Comparison of ENCODE assay signal across 11 cellular contexts in the genomic region with DNA sequence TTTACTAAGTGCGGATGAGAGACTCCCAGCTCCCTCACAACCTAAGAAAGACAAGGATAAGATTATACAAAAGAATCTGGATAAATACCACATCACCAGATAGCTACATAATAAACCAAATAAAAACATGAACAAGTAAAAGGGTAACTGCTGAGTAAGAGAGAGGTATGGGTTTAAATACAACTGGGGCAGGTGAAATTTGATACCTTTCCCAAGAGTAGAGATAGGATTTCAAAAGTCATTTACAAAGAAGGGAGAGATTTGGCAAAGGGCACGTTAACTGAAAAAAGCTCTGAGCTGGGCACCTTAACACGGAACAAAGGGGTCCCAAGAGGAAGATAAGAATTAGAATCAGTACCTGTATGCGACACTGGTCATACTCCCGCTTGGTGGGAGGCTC. TPM values are rescaled to one million over a fixed set of nuclear protein-coding genes. Genes with fewer than 3 reads are reported as not detected.
DNase-seq lines count a peak whose midpoint lies in the region; ATAC-seq, FAIRE-seq and TF ChIP-seq lines count a peak whose summit lies in the region.
"Had no signal": no experiment of that assay in that cellular context is flagged by ENCODE, and none has a peak within 500 bp of the region (broad histone marks: within the 10 kb centered on the region; RNA-seq: fewer than 3 reads in every experiment).

No MANE protein-coding gene starts in this region.

- H3K4me1 Mint-ChIP-seq in activated CD8-positive, alpha-beta memory T cell treated with anti-CD3 and anti-CD28 coated beads, Interleukin-2, amount 10 ng/mL, durations not matched to agents 7 days and 5 days, result peaks cover 50% of the 10 kb centered on the region
- H3K4me1 Mint-ChIP-seq in central memory CD8-positive, alpha-beta T cell, result peaks cover 34% of the 10 kb centered on the region

- H3K36me3 ChIP-seq in psoas muscle (ENCODE audit: insufficient read depth in 1 of 2, low read depth in 1 of 2) (peaks cover 6 to 53% of the 10 kb centered on the region in 2 donors), esophagus squamous epithelium (peaks cover 0 to 54% (median 9%) of the 10 kb centered on the region in 3 donors)
- H3K36me3 ChIP-seq: colonic mucosa had no signal

- intact Hi-C loops in psoas muscle (cut with DNase I) (no loop called here), esophagus squamous epithelium (cut with DNase I) (no loop called here)

- peak overlapping the region; percentile 46 for H3K4me3 Mint-ChIP-seq in activated CD8-positive, alpha-beta memory T cell treated with anti-CD3 and anti-CD28 coated beads, Interleukin-2, amount 10 ng/mL, durations not matched to agents 7 days and 5 days
- H3K4me3 Mint-ChIP-seq in central memory CD8-positive, alpha-beta T cell, result peak overlapping the region; percentile 92

- H3K27me3 Mint-ChIP-seq in activated CD8-positive, alpha-beta memory T cell treated with anti-CD3 and anti-CD28 coated beads, Interleukin-2, amount 10 ng/mL, durations not matched to agents 7 days and 5 days, result no peaks in the 10 kb centered on the region
- H3K27me3 Mint-ChIP-seq in central memory CD8-positive, alpha-beta T cell, result no peaks in the 10 kb centered on the region

- no peak for TF ChIP-seq CTCF in LNCaP clone FGC (IDR thresholded peaks at IDR 0.05; ENCODE audit: control insufficient read depth, extremely low read depth, insufficient read depth)
- no peak for TF ChIP-seq CTCF in psoas muscle (IDR thresholded peaks at IDR 0.05)
- no peak for TF ChIP-seq CTCF in esophagus squamous epithelium (IDR thresholded peaks at IDR 0.05)

- no peaks in the 10 kb centered on the region for H3K27me3 ChIP-seq in psoas muscle (ENCODE audit: insufficient read depth in 3 of 3, low read length in 2 of 3)
- no peaks in the 10 kb centered on the region for H3K27me3 ChIP-seq in esophagus squamous epithelium
- H3K27me3 ChIP-seq: colonic mucosa, gastroesophageal sphincter, sigmoid colon had no signal

- peak overlapping the region; percentile 96; the same call in 1 of the 2 replicates for H3K4me3 ChIP-seq in LNCaP clone FGC (ENCODE audit: low read depth, low read length)
- H3K4me3 ChIP-seq in psoas muscle, result peak overlapping the region; percentile 87
- H3K4me3 ChIP-seq in esophagus squamous epithelium, result no peak overlapping the region

- peak overlapping the region; percentile 90 for H3K27ac Mint-ChIP-seq in activated CD8-positive, alpha-beta memory T cell treated with anti-CD3 and anti-CD28 coated beads, Interleukin-2, amount 10 ng/mL, durations not matched to agents 7 days and 5 days
- H3K27ac Mint-ChIP-seq in central memory CD8-positive, alpha-beta T cell (ENCODE audit: low read depth), result peak overlapping the region; percentile 16

- FAIRE-seq in GM12891 (lab: Jason Lieb, UNC), result no peak

- no peaks in the 10 kb centered on the region for H3K9me3 Mint-ChIP-seq in activated CD8-positive, alpha-beta memory T cell treated with anti-CD3 and anti-CD28 coated beads, Interleukin-2, amount 10 ng/mL, durations not matched to agents 7 days and 5 days (ENCODE audit: low read depth)
- no peaks in the 10 kb centered on the region for H3K9me3 Mint-ChIP-seq in central memory CD8-positive, alpha-beta T cell

- H3K4me1 ChIP-seq in psoas muscle, result peaks cover 45% of the 10 kb centered on the region
- H3K4me1 ChIP-seq in esophagus squamous epithelium, result peaks cover 26 to 82% (median 33%) of the 10 kb centered on the region in 3 donors

- CTCF ChIA-PET in activated CD8-positive, alpha-beta memory T cell treated with anti-CD3 and anti-CD28 coated beads, Interleukin-2, amount 10 ng/mL, durations not matched to agents 7 days and 5 days (lab: Charles Lee), result interaction anchor here (1.0 to 2.1 kb wide), 5 partner anchors 12 to 204 kb away, joined by 3 to 7 read pairs (median 4); partner anchors contain the start of genes C11orf98, CSKMT, EML3 and ROM1

- H3K27ac ChIP-seq in psoas muscle (peak overlapping the region; percentile 91), esophagus squamous epithelium (peak overlapping the region in 1 of 4 donors; percentile 96)
- H3K27ac ChIP-seq: colonic mucosa had no signal

- no peak for DNase-seq in activated CD8-positive, alpha-beta memory T cell treated with anti-CD3 and anti-CD28 coated beads, Interleukin-2, amount 10 ng/mL, durations not matched to agents 7 days and 5 days
- DNase-seq in activated CD8-positive, alpha-beta memory T cell treated with anti-CD3 and anti-CD28 coated beads, Interleukin-2, amount 50 U/mL, for 4 hours, result no peak
- DNase-seq in LNCaP clone FGC (ENCODE audit: low read depth), result no peak
- no peak for DNase-seq in central memory CD8-positive, alpha-beta T cell (ENCODE audit: low spot score in 2 of 2)
- DNase-seq in psoas muscle, result no peak
- no peak for DNase-seq in esophagus squamous epithelium (lab: John Stamatoyannopoulos, UW)
- no peak for DNase-seq in GM12891 (ENCODE audit: insufficient read length, low spot score)
- DNase-seq: colonic mucosa, sigmoid colon had no signal

- peaks cover 25% of the 10 kb centered on the region for H3K36me3 Mint-ChIP-seq in activated CD8-positive, alpha-beta memory T cell treated with anti-CD3 and anti-CD28 coated beads, Interleukin-2, amount 10 ng/mL, durations not matched to agents 7 days and 5 days
- H3K36me3 Mint-ChIP-seq in central memory CD8-positive, alpha-beta T cell (ENCODE audit: insufficient read depth), result peaks cover 31% of the 10 kb centered on the region

- 28 to 46% (median 42%) methylated on average over 5 of the region's 5 CpGs for WGBS in psoas muscle, 3 donors
- WGBS in esophagus squamous epithelium, 2 donors, result 62 to 69% methylated on average over 5 of the region's 5 CpGs

- TF ChIP-seq POLR2A in esophagus squamous epithelium (IDR thresholded peaks at IDR 0.05), result no peak
- no peak for TF ChIP-seq POLR2A in GM12891 (IDR thresholded peaks at IDR 0.05; ENCODE audit: low read depth, low read length)

- H3K9me3 ChIP-seq in psoas muscle (no peaks in the 10 kb centered on the region), esophagus squamous epithelium (no peaks in the 10 kb centered on the region)
- H3K9me3 ChIP-seq: colonic mucosa, gastroesophageal sphincter, sigmoid colon had no signal

- no peak for ATAC-seq in activated CD8-positive, alpha-beta memory T cell treated with anti-CD3 and anti-CD28 coated beads, Interleukin-2, amount 10 ng/mL, durations not matched to agents 7 days and 5 days
- ATAC-seq in central memory CD8-positive, alpha-beta T cell (replicated peaks; ENCODE audit: extremely low read depth, poor library complexity, severe bottlenecking), result no peak
- ATAC-seq in psoas muscle, result peak in 1 of 4 donors; percentile 15
- no peak for ATAC-seq in HG02852 (IDR thresholded peaks at IDR 0.05; ENCODE audit: unreplicated experiment)
- ATAC-seq: gastroesophageal sphincter had no signal

TF ChIP-seq in GM12891, 5 proteins besides CTCF, POLR2A, EP300 and RAD21:
- TF ChIP-seq POU2F2 (IDR thresholded peaks at IDR 0.05; ENCODE audit: low read depth, low read length) (no peak), POLR2AphosphoS5 (IDR thresholded peaks at IDR 0.05; ENCODE audit: low read depth, low read length) (no peak), PAX5 (IDR thresholded peaks at IDR 0.05; ENCODE audit: insufficient read depth, low read length, severe bottlenecking) (no peak), TAF1 (IDR thresholded peaks at IDR 0.05; ENCODE audit: low read depth, low read length) (no peak), SPI1 (IDR thresholded peaks at IDR 0.05; ENCODE audit: low read depth, low read length) (no peak)

RNA-seq across cellular contexts. Expression of gene UBXN1, which starts 1.7 kb away (rescaled TPM):
- total RNA-seq in activated CD8-positive, alpha-beta memory T cell treated with anti-CD3 and anti-CD28 coated beads, Interleukin-2, amount 10 ng/mL, durations not matched to agents 7 days and 5 days, result 100 to 1,000 TPM; 115 to 152 TPM
- total RNA-seq in psoas muscle, result 100 to 1,000 TPM; 102 to 204 (median 149) TPM
- polyA plus RNA-seq in psoas muscle, result 100 to 1,000 TPM; 225 to 376 (median 295) TPM
- total RNA-seq in esophagus squamous epithelium, result 100 to 1,000 TPM in 1 of 4 donors, 10 to 100 TPM in 3; 67.3 to 148 (median 86.1) TPM
- polyA plus RNA-seq in GM12891 (2012; ENCODE audit: low read depth, missing spikeins), result 149 TPM

RNA-seq across cellular contexts. Expression of gene LBHD1, which starts 5.1 kb away (rescaled TPM):
- total RNA-seq in activated CD8-positive, alpha-beta memory T cell treated with anti-CD3 and anti-CD28 coated beads, Interleukin-2, amount 10 ng/mL, durations not matched to agents 7 days and 5 days, result 10 to 100 TPM; 17.7 to 27.5 TPM
- 1 to 10 TPM in 3 of 4 donors, under 1 TPM in 1; 0.74 to 3.2 (median 1.9) TPM for total RNA-seq in psoas muscle
- 1 to 10 TPM in 2 of 3 donors, under 1 TPM in 1; 0.98 to 3.6 (median 1.6) TPM for polyA plus RNA-seq in psoas muscle
- 1 to 10 TPM; 1.8 to 3.6 (median 2.5) TPM for total RNA-seq in esophagus squamous epithelium
- polyA plus RNA-seq in GM12891 (2012; ENCODE audit: low read depth, missing spikeins), result 8.5 TPM

RNA-seq across cellular contexts. Expression of gene UQCC3, which starts 5.7 kb away (rescaled TPM):
- total RNA-seq in activated CD8-positive, alpha-beta memory T cell treated with anti-CD3 and anti-CD28 coated beads, Interleukin-2, amount 10 ng/mL, durations not matched to agents 7 days and 5 days, result 1 to 10 TPM; 7.2 to 9.0 TPM
- total RNA-seq in psoas muscle (1 to 10 TPM; 5.2 to 8.8 (median 7.1) TPM), esophagus squamous epithelium (10 to 100 TPM; 10.5 to 17.2 (median 12.2) TPM)
- polyA plus RNA-seq in psoas muscle, result 10 to 100 TPM in 1 of 3 donors, 1 to 10 TPM in 2; 6.4 to 16.5 (median 8.6) TPM
- polyA plus RNA-seq in GM12891 (2012; ENCODE audit: low read depth, missing spikeins), result 8.1 TPM

RNA-seq across cellular contexts. Expression of gene CSKMT, which starts 12.0 kb away (rescaled TPM):
- 10 to 100 TPM; 23.7 to 31.0 TPM for total RNA-seq in activated CD8-positive, alpha-beta memory T cell treated with anti-CD3 and anti-CD28 coated beads, Interleukin-2, amount 10 ng/mL, durations not matched to agents 7 days and 5 days
- total RNA-seq in psoas muscle (10 to 100 TPM in 2 of 4 donors, 1 to 10 TPM in 2; 3.8 to 12.8 (median 9.4) TPM), esophagus squamous epithelium (10 to 100 TPM in 2 of 4 donors, 1 to 10 TPM in 2; 1.1 to 10.5 (median 7.0) TPM)
- polyA plus RNA-seq in psoas muscle, result 10 to 100 TPM in 1 of 3 donors, 1 to 10 TPM in 2; 4.8 to 11.4 (median 7.8) TPM
- 26.6 TPM for polyA plus RNA-seq in GM12891 (2012; ENCODE audit: low read depth, missing spikeins)

RNA-seq across cellular contexts. Expression of gene C11orf98, which starts 12.2 kb away (rescaled TPM):
- 100 to 1,000 TPM; 130 to 131 TPM for total RNA-seq in activated CD8-positive, alpha-beta memory T cell treated with anti-CD3 and anti-CD28 coated beads, Interleukin-2, amount 10 ng/mL, durations not matched to agents 7 days and 5 days
- 10 to 100 TPM; 29.8 to 50.9 (median 50.2) TPM for total RNA-seq in psoas muscle
- 100 to 1,000 TPM in 1 of 3 donors, 10 to 100 TPM in 2; 87.1 to 155 (median 93.1) TPM for polyA plus RNA-seq in psoas muscle
- 10 to 100 TPM; 36.0 to 53.4 (median 43.6) TPM for total RNA-seq in esophagus squamous epithelium
- 121 TPM for polyA plus RNA-seq in GM12891 (2012; ENCODE audit: low read depth, missing spikeins)

Comparison
In these comparisons a context has a peak if more than half of its experiments do, and no peak if none do; other contexts are left out.
1. H3K4me3 ChIP-seq: peak in LNCaP clone FGC (single experiment) and psoas muscle (single experiment); none in esophagus squamous epithelium (0 of 4).
2. RNA of gene LBHD1, which starts 5.1 kb away (total RNA-seq): 17.7 to 27.5 TPM in activated CD8-positive, alpha-beta memory T cell treated with anti-CD3 and anti-CD28 coated beads, Interleukin-2, amount 10 ng/mL, durations not matched to agents 7 days and 5 days; 1.8 to 3.6 TPM in esophagus squamous epithelium and 0.74 to 3.2 TPM in psoas muscle; every median in the first group is over 4 times any median in the second.